Comparison of ENCODE assay signal across 24 cellular contexts in genomic region chr11:21110378-21110777, GRCh38.
"Had no signal": no experiment of that assay in that cellular context is flagged by ENCODE, and none has a peak within 500 bp of the region (broad histone marks: within the 10 kb centered on the region; RNA-seq: fewer than 3 reads in every experiment).

No MANE protein-coding gene starts in this region.

- H3K27me3 Mint-ChIP-seq: dendritic cell treated with granulocyte-macrophage colony-stimulating factor and Interleukin-4, amounts not matched to agents 40 ng/mL and 50 ng/mL, for 4 days; effector memory CD8-positive, alpha-beta T cell; memory B cell; progenitor cell of endocrine pancreas had no signal

- H3K4me1 Mint-ChIP-seq: immature natural killer cell; memory B cell; mesothelial cell of epicardium; natural killer cell; stimulated activated effector memory CD8-positive, alpha-beta T cell treated with anti-CD3 and anti-CD28 coated beads, Interleukin-12 subunit alpha, Interleukin-12 subunit beta, amount 100 ng/mL, for 72 hours had no signal

- H3K4me3 Mint-ChIP-seq: dendritic cell treated with granulocyte-macrophage colony-stimulating factor and Interleukin-4, amounts not matched to agents 40 ng/mL and 50 ng/mL, for 4 days; effector memory CD8-positive, alpha-beta T cell; immature natural killer cell; memory B cell; mesothelial cell of epicardium; natural killer cell; neural crest cell; stimulated activated effector memory CD8-positive, alpha-beta T cell treated with anti-CD3 and anti-CD28 coated beads, Interleukin-12 subunit alpha, Interleukin-12 subunit beta, amount 100 ng/mL, for 72 hours; type B pancreatic cell had no signal

- H3K9me3 ChIP-seq: left lung, lower lobe of right lung, pancreas, suprapubic skin, thyroid gland had no signal

- H3K4me1 ChIP-seq: foreskin keratinocyte, left lung, lower lobe of right lung, pancreas, suprapubic skin, thyroid gland had no signal

- H3K9me3 Mint-ChIP-seq: mesothelial cell of epicardium, neural crest cell, type B pancreatic cell had no signal

- H3K27ac Mint-ChIP-seq: dendritic cell treated with granulocyte-macrophage colony-stimulating factor and Interleukin-4, amounts not matched to agents 40 ng/mL and 50 ng/mL, for 4 days; effector memory CD8-positive, alpha-beta T cell; immature natural killer cell; memory B cell; mesothelial cell of epicardium; natural killer cell; progenitor cell of endocrine pancreas; stimulated activated effector memory CD8-positive, alpha-beta T cell treated with anti-CD3 and anti-CD28 coated beads, Interleukin-12 subunit alpha, Interleukin-12 subunit beta, amount 100 ng/mL, for 72 hours; type B pancreatic cell had no signal

- FAIRE-seq: keratinocyte, pancreas, urothelium cell line had no signal

- H3K36me3 Mint-ChIP-seq: immature natural killer cell; mesothelial cell of epicardium; natural killer cell; stimulated activated effector memory CD8-positive, alpha-beta T cell treated with anti-CD3 and anti-CD28 coated beads, Interleukin-12 subunit alpha, Interleukin-12 subunit beta, amount 100 ng/mL, for 72 hours; type B pancreatic cell had no signal

- H3K27me3 ChIP-seq: foreskin keratinocyte, left lung, pancreas, suprapubic skin, thyroid gland had no signal

- H3K27ac ChIP-seq: foreskin keratinocyte, left lung, lower lobe of right lung, pancreas, suprapubic skin, thyroid gland had no signal

- H3K36me3 ChIP-seq: left lung, lower lobe of right lung, pancreas, suprapubic skin, thyroid gland had no signal

- ATAC-seq: effector memory CD8-positive, alpha-beta T cell; foreskin keratinocyte; left lung; lower lobe of right lung; natural killer cell; pancreas; right cardiac atrium; stimulated activated effector memory CD8-positive, alpha-beta T cell treated with anti-CD3 and anti-CD28 coated beads, Interleukin-12 subunit alpha, Interleukin-12 subunit beta, amount 100 ng/mL, for 72 hours; stimulated activated naive CD8-positive, alpha-beta T cell treated with anti-CD3 and anti-CD28 coated beads, Interleukin-15, Interleukin-2, amounts not matched to agents 100 U/mL and 50 U/mL, for 24 hours had no signal

- H3K4me3 ChIP-seq: left lung, lower lobe of right lung, pancreas, smooth muscle cell, suprapubic skin, thyroid gland had no signal

- DNase-seq: effector memory CD8-positive, alpha-beta T cell; immature natural killer cell; left lung; lower lobe of right lung; natural killer cell; nucleus accumbens; pancreas; stimulated activated CD4-positive, alpha-beta T cell treated with anti-CD3 and anti-CD28 coated beads, Interleukin-4, amount 100 ng/mL, for 1 hour; stimulated activated CD8-positive, alpha-beta memory T cell treated with anti-CD3 and anti-CD28 coated beads, Interleukin-4, amount 100 ng/mL, for 48 hours; stimulated activated naive CD8-positive, alpha-beta T cell treated with anti-CD3 and anti-CD28 coated beads, Interleukin-15, Interleukin-2, amounts not matched to agents 100 U/mL and 50 U/mL, for 24 hours; thyroid gland had no signal
